32 cellular contexts compared by ENCODE assay signal in genomic region chr5:139425497-139425896, GRCh38. TPM values are rescaled to one million over a fixed set of nuclear protein-coding genes. Genes with fewer than 3 reads are reported as not detected.
"Had no signal": no experiment of that assay in that cellular context is flagged by ENCODE, and none has a peak within 500 bp of the region (broad histone marks: within the 10 kb centered on the region; RNA-seq: fewer than 3 reads in every experiment).

No MANE protein-coding gene starts in this region.

- H3K4me1 ChIP-seq: parathyroid adenoma, right atrium auricular region, right lobe of liver, tibial nerve, uterus had no signal

- H3K79me2 ChIP-seq: parathyroid adenoma had no signal

- H3K27ac ChIP-seq: left ventricle myocardium inferior, neural progenitor cell, neutrophil, parathyroid adenoma, right atrium auricular region, right lobe of liver, tibial nerve, uterus had no signal

- H3K9ac ChIP-seq: neural progenitor cell, parathyroid adenoma had no signal

- H3K4me2 ChIP-seq: neural progenitor cell, smooth muscle cell had no signal

- H2AFZ ChIP-seq: neural progenitor cell, parathyroid adenoma had no signal

- ATAC-seq: natural killer cell; right lobe of liver; stimulated activated memory B cell treated with anti-CD40 and anti-IgM and Interleukin-4, amounts not matched to agents 10 μg/mL and 1 μg/mL and 100 μg/mL, for 72 hours; stimulated activated naive CD8-positive, alpha-beta T cell treated with anti-CD3 and anti-CD28 coated beads, Interleukin-15, amount 100 ng/mL, for 72 hours had no signal

- H3K9me3 ChIP-seq: left ventricle myocardium inferior, neutrophil, right atrium auricular region, right lobe of liver, tibial nerve, uterus had no signal

- H3K36me3 ChIP-seq: neural progenitor cell, neutrophil, right lobe of liver, uterus had no signal

- H3K4me3 ChIP-seq: left ventricle myocardium inferior, lung, neural progenitor cell, right atrium auricular region, right lobe of liver, smooth muscle cell, tibial nerve, uterus had no signal

- DNase-seq: islet precursor cell; left ventricle myocardium inferior; mesendoderm; naive B cell; natural killer cell; nephron progenitor cell; occipital lobe; right lobe of liver; stimulated activated CD4-positive, alpha-beta T cell treated with anti-CD3 and anti-CD28 coated beads, Interleukin-1b, Interleukin-23, amount 100 ng/mL, for 48 hours; stimulated activated CD4-positive, alpha-beta T cell treated with anti-CD3 and anti-CD28 coated beads, Interleukin-2, amount 100 ng/mL, for 48 hours; stimulated activated CD4-positive, alpha-beta T cell treated with anti-CD3 and anti-CD28 coated beads, Interleukin-4, amount 100 ng/mL, for 4 hours; stimulated activated CD8-positive, alpha-beta memory T cell treated with anti-CD3 and anti-CD28 coated beads, Interleukin-4, amount 100 ng/mL, for 48 hours; stimulated activated naive CD4-positive, alpha-beta T cell treated with Interleukin-2 at 50 U/mL for 16 hours; stimulated activated naive CD8-positive, alpha-beta T cell treated with anti-CD3 and anti-CD28 coated beads, Interleukin-15, amount 100 ng/mL, for 72 hours; substantia nigra; uterus had no signal

- H3K27me3 ChIP-seq: neural progenitor cell, neutrophil, right atrium auricular region, right lobe of liver, tibial nerve, uterus had no signal

RNA-seq across cellular contexts. Expression of gene MZB1, which starts 35.8 kb away (rescaled TPM):
- total RNA-seq: kidney epithelial cell, lower leg skin, occipital lobe, osteocyte, pulmonary artery endothelial cell, renal cortical epithelial cell, smooth muscle cell, temporal lobe had no signal

RNA-seq across cellular contexts. Expression of gene ECSCR, which starts 37.0 kb away (rescaled TPM):
- total RNA-seq: kidney epithelial cell, mesothelial cell of epicardium, mononuclear cell, osteocyte, smooth muscle cell had no signal
